ENCODE assay signal across 1 cellular context in the genomic region with DNA sequence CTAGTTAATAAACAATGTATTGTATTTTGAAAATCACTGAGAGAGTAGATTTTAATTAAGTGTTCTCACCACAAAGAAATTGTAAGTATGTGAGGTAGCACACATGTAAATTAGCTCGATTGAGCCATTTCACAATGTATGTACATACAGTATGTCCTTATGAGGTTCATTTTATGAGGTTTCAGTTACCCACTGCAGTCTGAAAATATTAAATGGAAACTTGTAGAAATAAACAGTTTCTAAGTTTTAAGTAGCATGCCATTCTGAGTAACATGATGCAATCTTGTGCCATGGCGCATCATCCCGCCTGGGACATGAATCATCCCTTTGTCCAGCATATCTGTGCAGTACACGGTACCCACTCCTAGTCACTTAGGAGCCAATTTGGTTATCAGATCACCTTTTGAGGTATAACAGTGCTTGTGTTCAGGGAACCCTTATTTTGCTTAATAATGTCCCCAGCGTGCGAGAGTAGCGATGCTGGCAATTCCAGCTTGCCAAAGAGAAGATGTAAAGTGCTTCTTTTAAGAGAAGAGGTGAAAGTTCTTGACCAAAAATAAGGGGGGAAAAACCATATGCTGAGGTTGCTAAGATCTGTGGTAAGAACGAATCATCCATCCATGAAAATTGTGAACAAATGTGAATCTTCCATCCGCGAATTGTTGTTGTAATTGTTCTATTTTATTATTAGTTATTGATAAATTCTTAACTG.
A peak's percentile ranks its signal among the peaks of the same experiment; 100 is the strongest.
TF ChIP-seq lines count a peak whose summit lies in the region.

No MANE protein-coding gene starts in this region.

TF ChIP-seq in K562, 482 proteins besides CTCF, POLR2A, EP300 and RAD21 (continued from another document and continues in another):
- TF ChIP-seq ZBTB49 (CRISPR knock-in tag; IDR thresholded peaks at IDR 0.05; ENCODE audit: borderline replicate concordance) (no peak), XRCC4 (IDR thresholded peaks at IDR 0.05; ENCODE audit: extremely low read depth, insufficient read depth, insufficient read length) (no peak), RB1 (IDR thresholded peaks at IDR 0.05; ENCODE audit: low read depth) (no peak), ZNF3 (CRISPR knock-in tag; IDR thresholded peaks at IDR 0.05) (no peak), NKRF (IDR thresholded peaks at IDR 0.05; ENCODE audit: borderline replicate concordance) (no peak), RREB1 (CRISPR knock-in tag; IDR thresholded peaks at IDR 0.05) (no peak), TAF15 (IDR thresholded peaks at IDR 0.05; ENCODE audit: low read depth, low read length) (no peak), KLF6 (CRISPR knock-in tag; IDR thresholded peaks at IDR 0.05; ENCODE audit: borderline replicate concordance) (peak; percentile 27; the same call in 1 of the 2 replicates), ZNF121 (CRISPR knock-in tag; conservative IDR thresholded peaks at IDR 0.05) (no peak), RBBP5 (IDR thresholded peaks at IDR 0.05; ENCODE audit: borderline replicate concordance, insufficient read depth, low read length, poor library complexity, severe bottlenecking) (no peak), BRF1 (IDR thresholded peaks at IDR 0.05; ENCODE audit: borderline replicate concordance, extremely low read depth, insufficient read length) (no peak), ZNF408 (CRISPR knock-in tag; IDR thresholded peaks at IDR 0.05; ENCODE audit: low read depth) (no peak), SNRNP70 (optimal IDR thresholded peaks at IDR 0.05; ENCODE audit: low read depth, low read length) (no peak), ZNF764 (CRISPR knock-in tag; IDR thresholded peaks at IDR 0.05; ENCODE audit: low read depth) (no peak), MBD2 (IDR thresholded peaks at IDR 0.05; ENCODE audit: borderline replicate concordance, low read depth) (no peak), SMARCB1 (IDR thresholded peaks at IDR 0.05; ENCODE audit: insufficient read length, low read depth) (no peak), TFAM (CRISPR knock-in tag; conservative IDR thresholded peaks at IDR 0.05) (no peak), ESRRB (CRISPR knock-in tag; IDR thresholded peaks at IDR 0.05; ENCODE audit: borderline replicate concordance) (no peak), GATAD2B (IDR thresholded peaks at IDR 0.05; ENCODE audit: borderline replicate concordance) (no peak)
- TF ChIP-seq, protein P1, sequence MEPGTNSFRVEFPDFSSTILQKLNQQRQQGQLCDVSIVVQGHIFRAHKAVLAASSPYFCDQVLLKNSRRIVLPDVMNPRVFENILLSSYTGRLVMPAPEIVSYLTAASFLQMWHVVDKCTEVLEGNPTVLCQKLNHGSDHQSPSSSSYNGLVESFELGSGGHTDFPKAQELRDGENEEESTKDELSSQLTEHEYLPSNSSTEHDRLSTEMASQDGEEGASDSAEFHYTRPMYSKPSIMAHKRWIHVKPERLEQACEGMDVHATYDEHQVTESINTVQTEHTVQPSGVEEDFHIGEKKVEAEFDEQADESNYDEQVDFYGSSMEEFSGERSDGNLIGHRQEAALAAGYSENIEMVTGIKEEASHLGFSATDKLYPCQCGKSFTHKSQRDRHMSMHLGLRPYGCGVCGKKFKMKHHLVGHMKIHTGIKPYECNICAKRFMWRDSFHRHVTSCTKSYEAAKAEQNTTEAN (CRISPR knock-in tag; IDR thresholded peaks at IDR 0.05): no peak
- TF ChIP-seq, protein P2, sequence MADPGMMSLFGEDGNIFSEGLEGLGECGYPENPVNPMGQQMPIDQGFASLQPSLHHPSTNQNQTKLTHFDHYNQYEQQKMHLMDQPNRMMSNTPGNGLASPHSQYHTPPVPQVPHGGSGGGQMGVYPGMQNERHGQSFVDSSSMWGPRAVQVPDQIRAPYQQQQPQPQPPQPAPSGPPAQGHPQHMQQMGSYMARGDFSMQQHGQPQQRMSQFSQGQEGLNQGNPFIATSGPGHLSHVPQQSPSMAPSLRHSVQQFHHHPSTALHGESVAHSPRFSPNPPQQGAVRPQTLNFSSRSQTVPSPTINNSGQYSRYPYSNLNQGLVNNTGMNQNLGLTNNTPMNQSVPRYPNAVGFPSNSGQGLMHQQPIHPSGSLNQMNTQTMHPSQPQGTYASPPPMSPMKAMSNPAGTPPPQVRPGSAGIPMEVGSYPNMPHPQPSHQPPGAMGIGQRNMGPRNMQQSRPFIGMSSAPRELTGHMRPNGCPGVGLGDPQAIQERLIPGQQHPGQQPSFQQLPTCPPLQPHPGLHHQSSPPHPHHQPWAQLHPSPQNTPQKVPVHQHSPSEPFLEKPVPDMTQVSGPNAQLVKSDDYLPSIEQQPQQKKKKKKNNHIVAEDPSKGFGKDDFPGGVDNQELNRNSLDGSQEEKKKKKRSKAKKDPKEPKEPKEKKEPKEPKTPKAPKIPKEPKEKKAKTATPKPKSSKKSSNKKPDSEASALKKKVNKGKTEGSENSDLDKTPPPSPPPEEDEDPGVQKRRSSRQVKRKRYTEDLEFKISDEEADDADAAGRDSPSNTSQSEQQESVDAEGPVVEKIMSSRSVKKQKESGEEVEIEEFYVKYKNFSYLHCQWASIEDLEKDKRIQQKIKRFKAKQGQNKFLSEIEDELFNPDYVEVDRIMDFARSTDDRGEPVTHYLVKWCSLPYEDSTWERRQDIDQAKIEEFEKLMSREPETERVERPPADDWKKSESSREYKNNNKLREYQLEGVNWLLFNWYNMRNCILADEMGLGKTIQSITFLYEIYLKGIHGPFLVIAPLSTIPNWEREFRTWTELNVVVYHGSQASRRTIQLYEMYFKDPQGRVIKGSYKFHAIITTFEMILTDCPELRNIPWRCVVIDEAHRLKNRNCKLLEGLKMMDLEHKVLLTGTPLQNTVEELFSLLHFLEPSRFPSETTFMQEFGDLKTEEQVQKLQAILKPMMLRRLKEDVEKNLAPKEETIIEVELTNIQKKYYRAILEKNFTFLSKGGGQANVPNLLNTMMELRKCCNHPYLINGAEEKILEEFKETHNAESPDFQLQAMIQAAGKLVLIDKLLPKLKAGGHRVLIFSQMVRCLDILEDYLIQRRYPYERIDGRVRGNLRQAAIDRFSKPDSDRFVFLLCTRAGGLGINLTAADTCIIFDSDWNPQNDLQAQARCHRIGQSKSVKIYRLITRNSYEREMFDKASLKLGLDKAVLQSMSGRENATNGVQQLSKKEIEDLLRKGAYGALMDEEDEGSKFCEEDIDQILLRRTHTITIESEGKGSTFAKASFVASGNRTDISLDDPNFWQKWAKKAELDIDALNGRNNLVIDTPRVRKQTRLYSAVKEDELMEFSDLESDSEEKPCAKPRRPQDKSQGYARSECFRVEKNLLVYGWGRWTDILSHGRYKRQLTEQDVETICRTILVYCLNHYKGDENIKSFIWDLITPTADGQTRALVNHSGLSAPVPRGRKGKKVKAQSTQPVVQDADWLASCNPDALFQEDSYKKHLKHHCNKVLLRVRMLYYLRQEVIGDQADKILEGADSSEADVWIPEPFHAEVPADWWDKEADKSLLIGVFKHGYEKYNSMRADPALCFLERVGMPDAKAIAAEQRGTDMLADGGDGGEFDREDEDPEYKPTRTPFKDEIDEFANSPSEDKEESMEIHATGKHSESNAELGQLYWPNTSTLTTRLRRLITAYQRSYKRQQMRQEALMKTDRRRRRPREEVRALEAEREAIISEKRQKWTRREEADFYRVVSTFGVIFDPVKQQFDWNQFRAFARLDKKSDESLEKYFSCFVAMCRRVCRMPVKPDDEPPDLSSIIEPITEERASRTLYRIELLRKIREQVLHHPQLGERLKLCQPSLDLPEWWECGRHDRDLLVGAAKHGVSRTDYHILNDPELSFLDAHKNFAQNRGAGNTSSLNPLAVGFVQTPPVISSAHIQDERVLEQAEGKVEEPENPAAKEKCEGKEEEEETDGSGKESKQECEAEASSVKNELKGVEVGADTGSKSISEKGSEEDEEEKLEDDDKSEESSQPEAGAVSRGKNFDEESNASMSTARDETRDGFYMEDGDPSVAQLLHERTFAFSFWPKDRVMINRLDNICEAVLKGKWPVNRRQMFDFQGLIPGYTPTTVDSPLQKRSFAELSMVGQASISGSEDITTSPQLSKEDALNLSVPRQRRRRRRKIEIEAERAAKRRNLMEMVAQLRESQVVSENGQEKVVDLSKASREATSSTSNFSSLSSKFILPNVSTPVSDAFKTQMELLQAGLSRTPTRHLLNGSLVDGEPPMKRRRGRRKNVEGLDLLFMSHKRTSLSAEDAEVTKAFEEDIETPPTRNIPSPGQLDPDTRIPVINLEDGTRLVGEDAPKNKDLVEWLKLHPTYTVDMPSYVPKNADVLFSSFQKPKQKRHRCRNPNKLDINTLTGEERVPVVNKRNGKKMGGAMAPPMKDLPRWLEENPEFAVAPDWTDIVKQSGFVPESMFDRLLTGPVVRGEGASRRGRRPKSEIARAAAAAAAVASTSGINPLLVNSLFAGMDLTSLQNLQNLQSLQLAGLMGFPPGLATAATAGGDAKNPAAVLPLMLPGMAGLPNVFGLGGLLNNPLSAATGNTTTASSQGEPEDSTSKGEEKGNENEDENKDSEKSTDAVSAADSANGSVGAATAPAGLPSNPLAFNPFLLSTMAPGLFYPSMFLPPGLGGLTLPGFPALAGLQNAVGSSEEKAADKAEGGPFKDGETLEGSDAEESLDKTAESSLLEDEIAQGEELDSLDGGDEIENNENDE (IDR thresholded peaks at IDR 0.05; ENCODE audit: low read depth, low read length): no peak
- TF ChIP-seq, protein P3, sequence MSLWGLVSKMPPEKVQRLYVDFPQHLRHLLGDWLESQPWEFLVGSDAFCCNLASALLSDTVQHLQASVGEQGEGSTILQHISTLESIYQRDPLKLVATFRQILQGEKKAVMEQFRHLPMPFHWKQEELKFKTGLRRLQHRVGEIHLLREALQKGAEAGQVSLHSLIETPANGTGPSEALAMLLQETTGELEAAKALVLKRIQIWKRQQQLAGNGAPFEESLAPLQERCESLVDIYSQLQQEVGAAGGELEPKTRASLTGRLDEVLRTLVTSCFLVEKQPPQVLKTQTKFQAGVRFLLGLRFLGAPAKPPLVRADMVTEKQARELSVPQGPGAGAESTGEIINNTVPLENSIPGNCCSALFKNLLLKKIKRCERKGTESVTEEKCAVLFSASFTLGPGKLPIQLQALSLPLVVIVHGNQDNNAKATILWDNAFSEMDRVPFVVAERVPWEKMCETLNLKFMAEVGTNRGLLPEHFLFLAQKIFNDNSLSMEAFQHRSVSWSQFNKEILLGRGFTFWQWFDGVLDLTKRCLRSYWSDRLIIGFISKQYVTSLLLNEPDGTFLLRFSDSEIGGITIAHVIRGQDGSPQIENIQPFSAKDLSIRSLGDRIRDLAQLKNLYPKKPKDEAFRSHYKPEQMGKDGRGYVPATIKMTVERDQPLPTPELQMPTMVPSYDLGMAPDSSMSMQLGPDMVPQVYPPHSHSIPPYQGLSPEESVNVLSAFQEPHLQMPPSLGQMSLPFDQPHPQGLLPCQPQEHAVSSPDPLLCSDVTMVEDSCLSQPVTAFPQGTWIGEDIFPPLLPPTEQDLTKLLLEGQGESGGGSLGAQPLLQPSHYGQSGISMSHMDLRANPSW (CRISPR knock-in tag; IDR thresholded peaks at IDR 0.05): no peak
